Comparison of ENCODE assay signal across 8 cellular contexts in the genomic region with DNA sequence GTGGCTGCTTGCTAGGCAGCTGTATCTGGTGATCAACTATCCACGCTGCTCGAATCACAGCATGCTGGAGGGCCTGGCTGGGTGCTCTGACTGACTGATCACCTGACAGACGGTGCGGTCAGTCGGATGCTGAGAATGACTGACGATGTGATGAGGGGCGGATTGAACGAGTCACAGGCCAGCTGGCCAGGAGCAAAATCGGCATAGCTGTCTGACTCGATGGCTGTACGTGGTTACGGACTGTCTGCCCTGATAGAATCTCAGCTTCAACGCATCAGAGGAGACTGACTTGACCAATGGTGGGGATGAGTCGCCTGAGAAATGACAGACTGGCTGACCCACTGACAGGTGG. TPM values are rescaled to one million over a fixed set of nuclear protein-coding genes. Genes with fewer than 3 reads are reported as not detected.
DNase-seq lines count a peak whose midpoint lies in the region; ATAC-seq and TF ChIP-seq lines count a peak whose summit lies in the region.

No MANE protein-coding gene starts in this region.

- H3K4me3 Mint-ChIP-seq in neural crest cell, result peak overlapping the region; percentile 89

- DNase-seq in COLO668 (lab: John Stamatoyannopoulos, UW; ENCODE audit: unreplicated experiment) (peak; percentile 51), NB4 (ENCODE audit: low read depth) (no peak), coronary artery (ENCODE audit: low spot score) (no peak), neural crest cell (ENCODE audit: low read depth, low spot score) (no peak), ureter (ENCODE audit: low spot score) (no peak), GM13977 (ENCODE audit: low spot score) (no peak)
- no peak for DNase-seq in activated effector memory CD4-positive, alpha-beta T cell treated with Interleukin-2 at 50 U/mL for 16 hours

- peaks cover 6% of the 10 kb centered on the region for H3K27me3 Mint-ChIP-seq in neural crest cell (ENCODE audit: low read depth)

- H3K4me3 ChIP-seq in NB4 (ENCODE audit: low read depth, low read length), result peak overlapping the region; percentile 67
- peak overlapping the region; percentile 76 for H3K4me3 ChIP-seq in coronary artery

- H3K36me3 Mint-ChIP-seq in neural crest cell (ENCODE audit: low read depth), result peaks cover 8% of the 10 kb centered on the region

- H3K9me3 Mint-ChIP-seq in neural crest cell, result no peaks in the 10 kb centered on the region

- no peak for TF ChIP-seq CTCF in NB4 (IDR thresholded peaks at IDR 0.05; ENCODE audit: low read depth, low read length)
- TF ChIP-seq CTCF in coronary artery (IDR thresholded peaks at IDR 0.05), result no peak
- no peak for TF ChIP-seq CTCF in neural crest cell (conservative IDR thresholded peaks at IDR 0.05)
- no peak for TF ChIP-seq CTCF in GM13977 (IDR thresholded peaks at IDR 0.05; ENCODE audit: extremely low read depth, insufficient read depth, missing control alignments)

- peak overlapping the region; percentile 84 to 96 for H3K27ac ChIP-seq in coronary artery

- in situ Hi-C loops in GM13977 (cut with MboI; ENCODE audit: low pct_unique_long_range_greater_than_20kb, low sequenced_read_pairs, unreplicated experiment), result no loop called here

- H3K4me1 Mint-ChIP-seq in neural crest cell, result peaks cover 34% of the 10 kb centered on the region

- ATAC-seq in HG03139 (IDR thresholded peaks at IDR 0.05; ENCODE audit: unreplicated experiment), result no peak

- no peak for TF ChIP-seq POLR2A in NB4 (IDR thresholded peaks at IDR 0.05; ENCODE audit: extremely low read depth, insufficient read length)

- peak overlapping the region; percentile 90 for H3K27ac Mint-ChIP-seq in neural crest cell (ENCODE audit: unreplicated experiment)

RNA-seq across cellular contexts. Expression of gene SUV39H1, which starts 1.0 kb away (rescaled TPM):
- 20.4 and 20.8 TPM in 2 replicates for total RNA-seq in neural crest cell
- 4.1 TPM for total RNA-seq in ureter

RNA-seq across cellular contexts. Expression of gene WAS, which starts 11.9 kb away (rescaled TPM):
- total RNA-seq in neural crest cell (0.64 and 0.70 TPM in 2 replicates), ureter (4.8 TPM)
